In the genomic region with DNA sequence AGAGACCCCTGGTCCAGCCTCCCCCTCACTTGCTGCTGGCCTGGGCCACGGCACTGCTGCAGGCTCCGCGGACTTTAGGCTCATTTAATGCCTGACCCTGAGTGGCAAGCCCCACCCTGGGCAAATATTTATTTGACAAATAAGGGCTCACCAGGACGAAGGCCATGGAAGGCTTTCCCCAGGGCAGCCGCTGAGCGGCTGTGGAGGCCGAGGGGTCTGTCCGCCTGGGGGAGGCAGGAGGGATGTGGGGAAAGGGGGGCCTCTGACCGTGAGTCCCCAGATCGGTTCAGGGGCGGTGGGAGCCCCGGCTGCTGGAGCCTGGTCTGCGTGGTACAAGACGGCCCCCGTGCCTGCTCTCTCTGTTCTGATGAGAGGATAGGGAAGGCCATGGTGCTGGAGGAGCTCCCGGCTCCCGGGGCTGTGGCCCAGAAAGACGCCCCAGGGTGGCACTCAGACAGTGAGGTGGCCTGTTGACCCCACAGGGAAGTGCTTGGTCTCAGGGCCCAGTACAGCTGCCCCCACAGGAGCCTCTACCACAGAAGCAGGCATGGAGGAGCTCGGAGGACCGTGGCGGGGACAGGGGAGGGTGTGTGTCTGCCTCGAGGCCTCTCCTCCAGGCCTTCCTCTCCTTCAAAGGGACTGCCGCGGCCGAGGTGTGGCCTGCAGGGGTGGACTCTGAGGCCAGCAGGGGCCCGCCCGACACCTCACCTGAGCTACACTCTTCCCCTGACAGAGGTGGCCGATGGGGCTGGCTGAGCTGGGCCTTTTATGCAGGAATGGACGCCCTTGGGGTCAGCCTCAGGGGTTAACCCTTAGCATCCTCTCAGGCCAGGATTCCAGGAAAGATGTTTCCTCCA, we compare ENCODE assay signal across 1 cellular context.
TF ChIP-seq lines count a peak whose summit lies in the region.

No MANE protein-coding gene starts in this region.

TF ChIP-seq in HepG2, 621 proteins besides CTCF, POLR2A, EP300 and RAD21 (continued from another document and continues in another):
- TF ChIP-seq, protein P1, sequence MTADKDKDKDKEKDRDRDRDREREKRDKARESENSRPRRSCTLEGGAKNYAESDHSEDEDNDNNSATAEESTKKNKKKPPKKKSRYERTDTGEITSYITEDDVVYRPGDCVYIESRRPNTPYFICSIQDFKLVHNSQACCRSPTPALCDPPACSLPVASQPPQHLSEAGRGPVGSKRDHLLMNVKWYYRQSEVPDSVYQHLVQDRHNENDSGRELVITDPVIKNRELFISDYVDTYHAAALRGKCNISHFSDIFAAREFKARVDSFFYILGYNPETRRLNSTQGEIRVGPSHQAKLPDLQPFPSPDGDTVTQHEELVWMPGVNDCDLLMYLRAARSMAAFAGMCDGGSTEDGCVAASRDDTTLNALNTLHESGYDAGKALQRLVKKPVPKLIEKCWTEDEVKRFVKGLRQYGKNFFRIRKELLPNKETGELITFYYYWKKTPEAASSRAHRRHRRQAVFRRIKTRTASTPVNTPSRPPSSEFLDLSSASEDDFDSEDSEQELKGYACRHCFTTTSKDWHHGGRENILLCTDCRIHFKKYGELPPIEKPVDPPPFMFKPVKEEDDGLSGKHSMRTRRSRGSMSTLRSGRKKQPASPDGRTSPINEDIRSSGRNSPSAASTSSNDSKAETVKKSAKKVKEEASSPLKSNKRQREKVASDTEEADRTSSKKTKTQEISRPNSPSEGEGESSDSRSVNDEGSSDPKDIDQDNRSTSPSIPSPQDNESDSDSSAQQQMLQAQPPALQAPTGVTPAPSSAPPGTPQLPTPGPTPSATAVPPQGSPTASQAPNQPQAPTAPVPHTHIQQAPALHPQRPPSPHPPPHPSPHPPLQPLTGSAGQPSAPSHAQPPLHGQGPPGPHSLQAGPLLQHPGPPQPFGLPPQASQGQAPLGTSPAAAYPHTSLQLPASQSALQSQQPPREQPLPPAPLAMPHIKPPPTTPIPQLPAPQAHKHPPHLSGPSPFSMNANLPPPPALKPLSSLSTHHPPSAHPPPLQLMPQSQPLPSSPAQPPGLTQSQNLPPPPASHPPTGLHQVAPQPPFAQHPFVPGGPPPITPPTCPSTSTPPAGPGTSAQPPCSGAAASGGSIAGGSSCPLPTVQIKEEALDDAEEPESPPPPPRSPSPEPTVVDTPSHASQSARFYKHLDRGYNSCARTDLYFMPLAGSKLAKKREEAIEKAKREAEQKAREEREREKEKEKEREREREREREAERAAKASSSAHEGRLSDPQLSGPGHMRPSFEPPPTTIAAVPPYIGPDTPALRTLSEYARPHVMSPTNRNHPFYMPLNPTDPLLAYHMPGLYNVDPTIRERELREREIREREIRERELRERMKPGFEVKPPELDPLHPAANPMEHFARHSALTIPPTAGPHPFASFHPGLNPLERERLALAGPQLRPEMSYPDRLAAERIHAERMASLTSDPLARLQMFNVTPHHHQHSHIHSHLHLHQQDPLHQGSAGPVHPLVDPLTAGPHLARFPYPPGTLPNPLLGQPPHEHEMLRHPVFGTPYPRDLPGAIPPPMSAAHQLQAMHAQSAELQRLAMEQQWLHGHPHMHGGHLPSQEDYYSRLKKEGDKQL (CRISPR knock-in tag; IDR thresholded peaks at IDR 0.05; ENCODE audit: low read depth): no peak
- TF ChIP-seq ZFX (CRISPR knock-in tag; IDR thresholded peaks at IDR 0.05; ENCODE audit: low read depth) (peak; percentile 95), CCAR2 (optimal IDR thresholded peaks at IDR 0.05; ENCODE audit: low read depth, low read length) (no peak), RXRB (CRISPR knock-in tag; IDR thresholded peaks at IDR 0.05; ENCODE audit: borderline replicate concordance) (peak; percentile 78), RBFOX2 (IDR thresholded peaks at IDR 0.05; ENCODE audit: low read depth, low read length) (peak; percentile 76), GRHL1 (CRISPR knock-in tag; conservative IDR thresholded peaks at IDR 0.05) (no peak), NR2F6 (IDR thresholded peaks at IDR 0.05) (peak; percentile 81), NR2F6 (CRISPR knock-in tag; IDR thresholded peaks at IDR 0.05) (peak; percentile 83), ZIK1 (CRISPR knock-in tag; IDR thresholded peaks at IDR 0.05; ENCODE audit: borderline replicate concordance, low read depth) (no peak; the same call in 1 of the 2 replicates), SIN3A (IDR thresholded peaks at IDR 0.05; ENCODE audit: borderline replicate concordance, low read depth, low read length) (0 out of 2 replicates have a peak, but pooled peaks have one; percentile 45), BORCS8-MEF2B (CRISPR knock-in tag; IDR thresholded peaks at IDR 0.05) (no peak), NCOA1 (CRISPR knock-in tag; IDR thresholded peaks at IDR 0.05) (no peak), ZC3H4 (CRISPR knock-in tag; IDR thresholded peaks at IDR 0.05; ENCODE audit: borderline replicate concordance) (no peak; the same call in 1 of the 2 replicates), RFX5 (IDR thresholded peaks at IDR 0.05; ENCODE audit: low read depth, low read length) (no peak), NFYC (CRISPR knock-in tag; IDR thresholded peaks at IDR 0.05) (no peak), ZFP36 (IDR thresholded peaks at IDR 0.05; ENCODE audit: borderline replicate concordance, low read depth, low read length, partially characterized antibody) (no peak), HOXA7 (CRISPR knock-in tag; IDR thresholded peaks at IDR 0.05) (no peak), SKI (IDR thresholded peaks at IDR 0.05; ENCODE audit: partially characterized antibody) (peak; percentile 7), SNAI1 (CRISPR knock-in tag; IDR thresholded peaks at IDR 0.05; ENCODE audit: borderline replicate concordance) (no peak), RAD51 (IDR thresholded peaks at IDR 0.05; ENCODE audit: borderline replicate concordance) (no peak), ZMYM2 (CRISPR knock-in tag; IDR thresholded peaks at IDR 0.05) (no peak), ZNF788 (CRISPR knock-in tag; IDR thresholded peaks at IDR 0.05; ENCODE audit: borderline replicate concordance) (peak; percentile 59; the same call in 1 of the 2 replicates), ZNF766 (CRISPR knock-in tag; IDR thresholded peaks at IDR 0.05; ENCODE audit: borderline replicate concordance) (no peak), ZSCAN12 (CRISPR knock-in tag; IDR thresholded peaks at IDR 0.05) (no peak), PBX2 (CRISPR knock-in tag; IDR thresholded peaks at IDR 0.05) (0 out of 2 replicates have a peak, but pooled peaks have one; percentile 26), ZNF652 (CRISPR knock-in tag; IDR thresholded peaks at IDR 0.05; ENCODE audit: borderline replicate concordance, low read depth) (peak; percentile 92), RARG (CRISPR knock-in tag; IDR thresholded peaks at IDR 0.05; ENCODE audit: low read depth) (no peak), TFDP1 (CRISPR knock-in tag; IDR thresholded peaks at IDR 0.05; ENCODE audit: borderline replicate concordance) (peak; percentile 75; the same call in 1 of the 2 replicates), EHMT2 (IDR thresholded peaks at IDR 0.05; ENCODE audit: borderline replicate concordance, low read depth, low read length) (no peak), KLF6 (CRISPR knock-in tag; IDR thresholded peaks at IDR 0.05) (peak; percentile 38; the same call in 1 of the 2 replicates), ESRRA (CRISPR knock-in tag; IDR thresholded peaks at IDR 0.05; ENCODE audit: low read depth) (peak; percentile 63; the same call in 1 of the 2 replicates), POLR2G (IDR thresholded peaks at IDR 0.05; ENCODE audit: low read depth, low read length) (peak; percentile 88), ZNF878 (CRISPR knock-in tag; IDR thresholded peaks at IDR 0.05) (peak; percentile 77; the same call in 1 of the 2 replicates), ZFY (CRISPR knock-in tag; IDR thresholded peaks at IDR 0.05) (peak; percentile 89), NFRKB (IDR thresholded peaks at IDR 0.05) (no peak), CC2D1A (CRISPR knock-in tag; IDR thresholded peaks at IDR 0.05) (no peak), ZBTB25 (CRISPR knock-in tag; IDR thresholded peaks at IDR 0.05) (no peak), TCF7L2 (IDR thresholded peaks at IDR 0.05; ENCODE audit: low read depth, low read length) (peak; percentile 83), NCOR1 (IDR thresholded peaks at IDR 0.05; ENCODE audit: borderline replicate concordance, low read length) (peak; percentile 33; the same call in 1 of the 2 replicates)
- TF ChIP-seq, protein P2, sequence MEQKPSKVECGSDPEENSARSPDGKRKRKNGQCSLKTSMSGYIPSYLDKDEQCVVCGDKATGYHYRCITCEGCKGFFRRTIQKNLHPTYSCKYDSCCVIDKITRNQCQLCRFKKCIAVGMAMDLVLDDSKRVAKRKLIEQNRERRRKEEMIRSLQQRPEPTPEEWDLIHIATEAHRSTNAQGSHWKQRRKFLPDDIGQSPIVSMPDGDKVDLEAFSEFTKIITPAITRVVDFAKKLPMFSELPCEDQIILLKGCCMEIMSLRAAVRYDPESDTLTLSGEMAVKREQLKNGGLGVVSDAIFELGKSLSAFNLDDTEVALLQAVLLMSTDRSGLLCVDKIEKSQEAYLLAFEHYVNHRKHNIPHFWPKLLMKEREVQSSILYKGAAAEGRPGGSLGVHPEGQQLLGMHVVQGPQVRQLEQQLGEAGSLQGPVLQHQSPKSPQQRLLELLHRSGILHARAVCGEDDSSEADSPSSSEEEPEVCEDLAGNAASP (CRISPR knock-in tag; IDR thresholded peaks at IDR 0.05; ENCODE audit: borderline replicate concordance): peak; percentile 86
- TF ChIP-seq, protein P3, sequence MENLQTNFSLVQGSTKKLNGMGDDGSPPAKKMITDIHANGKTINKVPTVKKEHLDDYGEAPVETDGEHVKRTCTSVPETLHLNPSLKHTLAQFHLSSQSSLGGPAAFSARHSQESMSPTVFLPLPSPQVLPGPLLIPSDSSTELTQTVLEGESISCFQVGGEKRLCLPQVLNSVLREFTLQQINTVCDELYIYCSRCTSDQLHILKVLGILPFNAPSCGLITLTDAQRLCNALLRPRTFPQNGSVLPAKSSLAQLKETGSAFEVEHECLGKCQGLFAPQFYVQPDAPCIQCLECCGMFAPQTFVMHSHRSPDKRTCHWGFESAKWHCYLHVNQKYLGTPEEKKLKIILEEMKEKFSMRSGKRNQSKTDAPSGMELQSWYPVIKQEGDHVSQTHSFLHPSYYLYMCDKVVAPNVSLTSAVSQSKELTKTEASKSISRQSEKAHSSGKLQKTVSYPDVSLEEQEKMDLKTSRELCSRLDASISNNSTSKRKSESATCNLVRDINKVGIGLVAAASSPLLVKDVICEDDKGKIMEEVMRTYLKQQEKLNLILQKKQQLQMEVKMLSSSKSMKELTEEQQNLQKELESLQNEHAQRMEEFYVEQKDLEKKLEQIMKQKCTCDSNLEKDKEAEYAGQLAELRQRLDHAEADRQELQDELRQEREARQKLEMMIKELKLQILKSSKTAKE (CRISPR knock-in tag; IDR thresholded peaks at IDR 0.05; ENCODE audit: borderline replicate concordance): peak; percentile 76
- TF ChIP-seq, protein P4, sequence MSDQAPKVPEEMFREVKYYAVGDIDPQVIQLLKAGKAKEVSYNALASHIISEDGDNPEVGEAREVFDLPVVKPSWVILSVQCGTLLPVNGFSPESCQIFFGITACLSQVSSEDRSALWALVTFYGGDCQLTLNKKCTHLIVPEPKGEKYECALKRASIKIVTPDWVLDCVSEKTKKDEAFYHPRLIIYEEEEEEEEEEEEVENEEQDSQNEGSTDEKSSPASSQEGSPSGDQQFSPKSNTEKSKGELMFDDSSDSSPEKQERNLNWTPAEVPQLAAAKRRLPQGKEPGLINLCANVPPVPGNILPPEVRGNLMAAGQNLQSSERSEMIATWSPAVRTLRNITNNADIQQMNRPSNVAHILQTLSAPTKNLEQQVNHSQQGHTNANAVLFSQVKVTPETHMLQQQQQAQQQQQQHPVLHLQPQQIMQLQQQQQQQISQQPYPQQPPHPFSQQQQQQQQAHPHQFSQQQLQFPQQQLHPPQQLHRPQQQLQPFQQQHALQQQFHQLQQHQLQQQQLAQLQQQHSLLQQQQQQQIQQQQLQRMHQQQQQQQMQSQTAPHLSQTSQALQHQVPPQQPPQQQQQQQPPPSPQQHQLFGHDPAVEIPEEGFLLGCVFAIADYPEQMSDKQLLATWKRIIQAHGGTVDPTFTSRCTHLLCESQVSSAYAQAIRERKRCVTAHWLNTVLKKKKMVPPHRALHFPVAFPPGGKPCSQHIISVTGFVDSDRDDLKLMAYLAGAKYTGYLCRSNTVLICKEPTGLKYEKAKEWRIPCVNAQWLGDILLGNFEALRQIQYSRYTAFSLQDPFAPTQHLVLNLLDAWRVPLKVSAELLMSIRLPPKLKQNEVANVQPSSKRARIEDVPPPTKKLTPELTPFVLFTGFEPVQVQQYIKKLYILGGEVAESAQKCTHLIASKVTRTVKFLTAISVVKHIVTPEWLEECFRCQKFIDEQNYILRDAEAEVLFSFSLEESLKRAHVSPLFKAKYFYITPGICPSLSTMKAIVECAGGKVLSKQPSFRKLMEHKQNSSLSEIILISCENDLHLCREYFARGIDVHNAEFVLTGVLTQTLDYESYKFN (CRISPR knock-in tag; conservative IDR thresholded peaks at IDR 0.05): peak; percentile 95
